ENCODE assay signal across 9 cellular contexts in the genomic region with DNA sequence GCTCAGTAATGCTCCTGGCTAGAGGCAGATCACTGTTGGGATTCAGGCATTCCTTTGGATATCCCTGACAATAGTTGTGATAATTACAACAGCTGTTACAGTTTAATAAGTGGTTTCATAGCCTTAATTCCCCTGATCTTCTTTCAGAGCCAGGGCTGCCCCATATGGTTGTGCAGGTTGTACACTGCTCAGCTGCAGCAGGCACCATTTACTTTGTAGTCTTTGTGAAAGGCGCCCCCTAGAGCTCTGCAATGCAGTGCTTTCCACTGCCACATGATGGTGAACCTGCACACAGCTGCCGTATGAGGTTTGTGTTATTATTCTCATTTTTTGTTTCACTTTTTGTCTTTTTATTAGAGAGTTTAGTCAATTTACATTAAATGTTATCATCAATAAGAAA.
DNase-seq lines count a peak whose midpoint lies in the region; ATAC-seq, FAIRE-seq and TF ChIP-seq lines count a peak whose summit lies in the region.
"Had no signal": no experiment of that assay in that cellular context is flagged by ENCODE, and none has a peak within 500 bp of the region (broad histone marks: within the 10 kb centered on the region; RNA-seq: fewer than 3 reads in every experiment).

No MANE protein-coding gene starts in this region.

- TF ChIP-seq CTCF in AG09309 (IDR thresholded peaks at IDR 0.05; ENCODE audit: control insufficient read depth, insufficient read depth, low read depth, low read length, missing control alignments): peak; percentile 68
- peak; percentile 64 for TF ChIP-seq CTCF in bronchial epithelial cell (IDR thresholded peaks at IDR 0.05; ENCODE audit: insufficient read depth, low read length, severe bottlenecking)
- peak; percentile 55 for TF ChIP-seq CTCF in psoas muscle (IDR thresholded peaks at IDR 0.05)

- 49 to 57% (median 53%) methylated on average over 2 of the region's 2 CpGs for WGBS in psoas muscle, 3 donors

- in situ Hi-C loops in G401 (cut with HindIII; ENCODE audit: low sequenced_read_pairs): no loop called here

- ATAC-seq in GM18511 (IDR thresholded peaks at IDR 0.05; ENCODE audit: unreplicated experiment) (peak; percentile 94), HG02884 (IDR thresholded peaks at IDR 0.05; ENCODE audit: unreplicated experiment) (peak; percentile 95), psoas muscle (peak; percentile 53 to 80 (median 68))

- intact Hi-C loops in psoas muscle (cut with DNase I): no loop called here

- no peaks in the 10 kb centered on the region for H3K9me3 ChIP-seq in psoas muscle
- H3K9me3 ChIP-seq: thyroid gland had no signal

- H3K27me3 ChIP-seq in bronchial epithelial cell (ENCODE audit: control insufficient read depth, insufficient read depth, low read length): no peaks in the 10 kb centered on the region
- no peaks in the 10 kb centered on the region for H3K27me3 ChIP-seq in psoas muscle (ENCODE audit: insufficient read depth in 3 of 3, low read length in 2 of 3)
- H3K27me3 ChIP-seq: thyroid gland had no signal

- H3K27ac ChIP-seq in psoas muscle: no peak overlapping the region
- H3K27ac ChIP-seq: thyroid gland had no signal

- H3K4me1 ChIP-seq in psoas muscle: peaks cover 11% of the 10 kb centered on the region
- H3K4me1 ChIP-seq: thyroid gland had no signal

- DNase-seq in AG09309 (ENCODE audit: low read depth): peak; percentile 13
- DNase-seq in NCI-H1694 treated with DMSO at 0.1 percent for 48 hours (lab: John Stamatoyannopoulos, UW): peak; percentile 59
- DNase-seq in bronchial epithelial cell (ENCODE audit: low read depth): peak; percentile 44
- peak in 1 of 2 donors; percentile 51 for DNase-seq in psoas muscle
- no peak for DNase-seq in G401 (ENCODE audit: low spot score)
- DNase-seq in activated CD8-positive, alpha-beta memory T cell treated with anti-CD3 and anti-CD28 coated beads, Interleukin-2, amount 50 U/mL, for 48 hours: no peak

- no peaks in the 10 kb centered on the region for H3K36me3 ChIP-seq in bronchial epithelial cell (ENCODE audit: control insufficient read depth, insufficient read depth, low read length)
- no peaks in the 10 kb centered on the region for H3K36me3 ChIP-seq in psoas muscle (ENCODE audit: insufficient read depth in 1 of 2, low read depth in 1 of 2)
- H3K36me3 ChIP-seq: thyroid gland had no signal

- H3K4me3 ChIP-seq in AG09309 (ENCODE audit: control insufficient read depth, low read depth, low read length) (no peak overlapping the region), bronchial epithelial cell (ENCODE audit: low read depth, low read length) (no peak overlapping the region), psoas muscle (no peak overlapping the region)
- H3K4me3 ChIP-seq: thyroid gland had no signal

- FAIRE-seq in bronchial epithelial cell (lab: Jason Lieb, UNC): no peak

Comparison
In these comparisons a context has a peak if more than half of its experiments do, and no peak if none do; other contexts are left out.
1. DNase-seq: peak in AG09309 (single experiment), NCI-H1694 treated with DMSO at 0.1 percent for 48 hours (single experiment) and bronchial epithelial cell (single experiment); none in G401 (single experiment) and activated CD8-positive, alpha-beta memory T cell treated with anti-CD3 and anti-CD28 coated beads, Interleukin-2, amount 50 U/mL, for 48 hours (single experiment).
2. Peak in every context shown above with its lines, with median percentiles within 50 percentile points of each other: CTCF ChIP-seq and ATAC-seq.